In genomic region chr20:2795451-2795850, GRCh38 we compare ENCODE assay signal across 1 cellular context.
TF ChIP-seq lines count a peak whose summit lies in the region.

No MANE protein-coding gene starts in this region.

TF ChIP-seq in IMR-90, 13 proteins besides CTCF, POLR2A, EP300 and RAD21:
- TF ChIP-seq MAFK (IDR thresholded peaks at IDR 0.05; ENCODE audit: low read depth, low read length) = peak; percentile 9; the same call in 1 of the 2 replicates
- TF ChIP-seq FOS (IDR thresholded peaks at IDR 0.05; ENCODE audit: low read depth, low read length) = no peak
- TF ChIP-seq RFX5 (IDR thresholded peaks at IDR 0.05; ENCODE audit: low read depth, low read length) = no peak
- TF ChIP-seq MAZ (IDR thresholded peaks at IDR 0.05; ENCODE audit: borderline replicate concordance, low read depth, low read length) = no peak
- no peak for TF ChIP-seq MXI1 (IDR thresholded peaks at IDR 0.05; ENCODE audit: borderline replicate concordance, low read depth, low read length)
- TF ChIP-seq, protein P1, sequence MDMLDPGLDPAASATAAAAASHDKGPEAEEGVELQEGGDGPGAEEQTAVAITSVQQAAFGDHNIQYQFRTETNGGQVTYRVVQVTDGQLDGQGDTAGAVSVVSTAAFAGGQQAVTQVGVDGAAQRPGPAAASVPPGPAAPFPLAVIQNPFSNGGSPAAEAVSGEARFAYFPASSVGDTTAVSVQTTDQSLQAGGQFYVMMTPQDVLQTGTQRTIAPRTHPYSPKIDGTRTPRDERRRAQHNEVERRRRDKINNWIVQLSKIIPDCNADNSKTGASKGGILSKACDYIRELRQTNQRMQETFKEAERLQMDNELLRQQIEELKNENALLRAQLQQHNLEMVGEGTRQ (IDR thresholded peaks at IDR 0.05; ENCODE audit: low read depth, low read length) = no peak
- TF ChIP-seq BHLHE40 (IDR thresholded peaks at IDR 0.05; ENCODE audit: low read depth, low read length) = no peak
- no peak for TF ChIP-seq ELK1 (IDR thresholded peaks at IDR 0.05; ENCODE audit: borderline replicate concordance, low read depth, low read length)
- TF ChIP-seq SMC3 (IDR thresholded peaks at IDR 0.05; ENCODE audit: low read depth, low read length) = no peak
